19 cellular contexts compared by ENCODE assay signal in the genomic region with DNA sequence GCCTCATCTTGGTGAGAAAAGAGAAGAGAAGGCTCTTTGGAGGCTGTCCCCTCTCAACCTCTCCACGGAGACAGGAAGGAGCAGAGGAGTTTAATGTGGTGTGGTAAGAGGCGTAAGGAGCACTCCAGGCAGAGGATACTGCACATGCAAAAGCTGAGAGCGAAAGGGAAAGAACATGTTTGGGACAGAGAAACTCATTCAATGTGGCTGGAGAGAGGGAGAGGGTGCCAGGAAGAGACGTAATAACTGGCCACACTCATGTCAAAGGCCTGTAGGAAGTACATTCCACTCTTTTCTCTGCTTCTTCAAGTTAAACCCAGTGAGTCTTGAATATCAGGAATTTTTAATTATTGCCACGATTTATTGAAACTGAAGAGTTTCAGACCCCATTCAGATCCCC. TPM values are rescaled to one million over a fixed set of nuclear protein-coding genes. Genes with fewer than 3 reads are reported as not detected.
DNase-seq lines count a peak whose midpoint lies in the region; ATAC-seq, FAIRE-seq and TF ChIP-seq lines count a peak whose summit lies in the region.
"Had no signal": no experiment of that assay in that cellular context is flagged by ENCODE, and none has a peak within 500 bp of the region (broad histone marks: within the 10 kb centered on the region; RNA-seq: fewer than 3 reads in every experiment).

No MANE protein-coding gene starts in this region.

- peaks cover 9 to 13% of the 10 kb centered on the region in 2 donors for H3K4me1 ChIP-seq in small intestine (ENCODE audit: control insufficient read depth in 2 of 2, insufficient read depth in 1 of 2, low read depth in 1 of 2, low read length in 1 of 2)
- H3K4me1 ChIP-seq: right atrium auricular region had no signal

- no peak overlapping the region for H3K4me3 Mint-ChIP-seq in activated CD4-positive, alpha-beta T cell treated with anti-CD3 and anti-CD28 coated beads, Interleukin-2, amount 10 ng/mL, durations not matched to agents 7 days and 5 days
- peak overlapping the region; percentile 90 for H3K4me3 Mint-ChIP-seq in activated T-helper 17 cell treated with anti-CD3 and anti-CD28 coated beads, Interleukin-2, amount 50 U/mL, for 72 hours
- H3K4me3 Mint-ChIP-seq: CD4-positive, alpha-beta memory T cell; central memory CD8-positive, alpha-beta T cell had no signal

- H3K36me3 ChIP-seq in small intestine (ENCODE audit: control insufficient read depth in 2 of 2, insufficient read depth in 2 of 2, low read length in 2 of 2): peaks cover 0 to 2% of the 10 kb centered on the region in 2 donors
- H3K36me3 ChIP-seq: right atrium auricular region, SJCRH30 had no signal

- CTCF ChIA-PET in activated CD4-positive, alpha-beta T cell treated with anti-CD3 and anti-CD28 coated beads, Interleukin-2, amount 10 ng/mL, durations not matched to agents 7 days and 5 days (lab: Charles Lee): interaction anchor here (1.1 to 20.0 kb wide), 3 partner anchors 5 to 24 kb away, joined by 3 to 170 read pairs (median 170); a partner anchor contains a TSS

- peaks cover 82% of the 10 kb centered on the region for H3K4me1 Mint-ChIP-seq in activated CD4-positive, alpha-beta T cell treated with anti-CD3 and anti-CD28 coated beads, Interleukin-2, amount 10 ng/mL, durations not matched to agents 7 days and 5 days
- H3K4me1 Mint-ChIP-seq in activated T-helper 17 cell treated with anti-CD3 and anti-CD28 coated beads, Interleukin-2, amount 50 U/mL, for 72 hours: peaks cover 56% of the 10 kb centered on the region

- H3K36me3 Mint-ChIP-seq in activated CD4-positive, alpha-beta T cell treated with anti-CD3 and anti-CD28 coated beads, Interleukin-2, amount 10 ng/mL, durations not matched to agents 7 days and 5 days (ENCODE audit: low read depth): peaks cover 22% of the 10 kb centered on the region
- H3K36me3 Mint-ChIP-seq in activated T-helper 17 cell treated with anti-CD3 and anti-CD28 coated beads, Interleukin-2, amount 50 U/mL, for 72 hours (ENCODE audit: low read depth): peaks cover 100% of the 10 kb centered on the region
- H3K36me3 Mint-ChIP-seq: CD4-positive, alpha-beta memory T cell had no signal

- H3K4me3 ChIP-seq in fibroblast of the aortic adventitia (ENCODE audit: low read depth, low read length) (no peak overlapping the region), small intestine (ENCODE audit: low read depth in 1 of 2, low read length in 2 of 2) (no peak overlapping the region)
- H3K4me3 ChIP-seq: right atrium auricular region, SJCRH30 had no signal

- H3K27me3 ChIP-seq in small intestine (ENCODE audit: control insufficient read depth in 2 of 2, insufficient read depth in 2 of 2, low read length in 2 of 2): no peaks in the 10 kb centered on the region
- H3K27me3 ChIP-seq: right atrium auricular region had no signal

- POLR2A ChIA-PET in activated CD4-positive, alpha-beta T cell treated with anti-CD3 and anti-CD28 coated beads, Interleukin-2, amount 10 ng/mL, durations not matched to agents 7 days and 5 days (lab: Charles Lee): no interaction called here

- TF ChIP-seq CTCF in fibroblast of the aortic adventitia (IDR thresholded peaks at IDR 0.05; ENCODE audit: insufficient read depth, low read length): no peak

- H3K27ac ChIP-seq in small intestine (ENCODE audit: low read depth in 1 of 2, low read length in 1 of 2): peak overlapping the region; percentile 3 to 71
- H3K27ac ChIP-seq: right atrium auricular region, SJCRH30 had no signal

- H3K9me3 ChIP-seq in small intestine (ENCODE audit: control insufficient read depth, low read depth): no peaks in the 10 kb centered on the region
- H3K9me3 ChIP-seq: right atrium auricular region, SJCRH30 had no signal

- peak overlapping the region; percentile 27 for H3K27ac Mint-ChIP-seq in activated CD4-positive, alpha-beta T cell treated with anti-CD3 and anti-CD28 coated beads, Interleukin-2, amount 10 ng/mL, durations not matched to agents 7 days and 5 days
- peak overlapping the region; percentile 51 for H3K27ac Mint-ChIP-seq in activated T-helper 17 cell treated with anti-CD3 and anti-CD28 coated beads, Interleukin-2, amount 50 U/mL, for 72 hours

- H3K9me3 Mint-ChIP-seq in activated CD4-positive, alpha-beta T cell treated with anti-CD3 and anti-CD28 coated beads, Interleukin-2, amount 10 ng/mL, durations not matched to agents 7 days and 5 days: no peaks in the 10 kb centered on the region
- H3K9me3 Mint-ChIP-seq in activated T-helper 17 cell treated with anti-CD3 and anti-CD28 coated beads, Interleukin-2, amount 50 U/mL, for 72 hours: peaks cover 1% of the 10 kb centered on the region
- H3K9me3 Mint-ChIP-seq: CD4-positive, alpha-beta memory T cell; central memory CD8-positive, alpha-beta T cell had no signal

- ATAC-seq in activated T-helper 17 cell treated with anti-CD3 and anti-CD28 coated beads, Interleukin-2, amount 50 U/mL, for 72 hours (replicated peaks): no peak
- no peak for ATAC-seq in stimulated activated naive CD8-positive, alpha-beta T cell treated with anti-CD3 and anti-CD28 coated beads, Interleukin-15, Interleukin-2, amounts not matched to agents 100 U/mL and 50 U/mL, for 24 hours

- no peak for FAIRE-seq in small intestine (lab: Jason Lieb, UNC)

- no peaks in the 10 kb centered on the region for H3K27me3 Mint-ChIP-seq in activated CD4-positive, alpha-beta T cell treated with anti-CD3 and anti-CD28 coated beads, Interleukin-2, amount 10 ng/mL, durations not matched to agents 7 days and 5 days
- no peaks in the 10 kb centered on the region for H3K27me3 Mint-ChIP-seq in activated T-helper 17 cell treated with anti-CD3 and anti-CD28 coated beads, Interleukin-2, amount 50 U/mL, for 72 hours

- 47 to 57% (median 53%) methylated on average over 5 of the region's 5 CpGs for WGBS in small intestine, 3 donors

- no peak for DNase-seq in activated CD4-positive, alpha-beta T cell treated with anti-CD3 and anti-CD28 coated beads, Interleukin-2, amount 10 ng/mL, durations not matched to agents 7 days and 5 days
- DNase-seq in activated CD4-positive, alpha-beta T cell treated with anti-CD3 and anti-CD28 coated beads, Interleukin-2, amount 50 U/mL, for 48 hours: no peak
- DNase-seq in fibroblast of the aortic adventitia (ENCODE audit: low read depth) (peak; percentile 68), small intestine (peak; percentile 23), NCI-H2196 treated with DMSO at 0.1 percent for 48 hours (lab: John Stamatoyannopoulos, UW; ENCODE audit: unreplicated experiment) (no peak), RPMI8226 (no peak)
- DNase-seq in stimulated activated naive CD8-positive, alpha-beta T cell treated with anti-CD3 and anti-CD28 coated beads, Interleukin-15, Interleukin-2, amounts not matched to agents 100 U/mL and 50 U/mL, for 24 hours: no peak
- DNase-seq: activated CD4-positive, alpha-beta T cell treated with anti-CD3 and anti-CD28 coated beads for 1 hour; CD4-positive, alpha-beta memory T cell; hypothalamus; kidney glomerular epithelial cell; NCI-H2029; NCI-H526 treated with DMSO at 0.1 percent for 48 hours; nucleus accumbens; SJCRH30; stimulated activated CD4-positive, alpha-beta T cell treated with anti-CD3 and anti-CD28 coated beads, Interleukin-1b, Interleukin-23, amount 100 ng/mL, for 48 hours had no signal

RNA-seq across cellular contexts. Expression of a gene that starts 12.0 kb away (rescaled TPM):
- total RNA-seq in activated CD4-positive, alpha-beta T cell treated with anti-CD3 and anti-CD28 coated beads, Interleukin-2, amount 10 ng/mL, durations not matched to agents 7 days and 5 days: 10 to 100 TPM; 16.4 to 17.3 TPM
- total RNA-seq in activated T-helper 17 cell treated with anti-CD3 and anti-CD28 coated beads, Interleukin-2, amount 50 U/mL, for 72 hours: 100 to 1,000 TPM in 1 of 2 donors, 10 to 100 TPM in 1; 70.9 to 182 TPM
- total RNA-seq in fibroblast of the aortic adventitia (ENCODE audit: low replicate concordance): 5.0 and 12.5 TPM in 2 replicates
- 10 to 100 TPM; 36.7 to 61.0 (median 47.0) TPM for polyA plus RNA-seq in small intestine

Comparison
In these comparisons a context has a peak if more than half of its experiments do, and no peak if none do; other contexts are left out.
1. DNase-seq: peak in fibroblast of the aortic adventitia (single experiment) and small intestine (single experiment); none in activated CD4-positive, alpha-beta T cell treated with anti-CD3 and anti-CD28 coated beads, Interleukin-2, amount 10 ng/mL, durations not matched to agents 7 days and 5 days (single experiment), activated CD4-positive, alpha-beta T cell treated with anti-CD3 and anti-CD28 coated beads, Interleukin-2, amount 50 U/mL, for 48 hours (0 of 2), stimulated activated naive CD8-positive, alpha-beta T cell treated with anti-CD3 and anti-CD28 coated beads, Interleukin-15, Interleukin-2, amounts not matched to agents 100 U/mL and 50 U/mL, for 24 hours (single experiment), NCI-H2196 treated with DMSO at 0.1 percent for 48 hours (single experiment) and RPMI8226 (single experiment).